ENCODE assay signal across 27 cellular contexts in the genomic region with DNA sequence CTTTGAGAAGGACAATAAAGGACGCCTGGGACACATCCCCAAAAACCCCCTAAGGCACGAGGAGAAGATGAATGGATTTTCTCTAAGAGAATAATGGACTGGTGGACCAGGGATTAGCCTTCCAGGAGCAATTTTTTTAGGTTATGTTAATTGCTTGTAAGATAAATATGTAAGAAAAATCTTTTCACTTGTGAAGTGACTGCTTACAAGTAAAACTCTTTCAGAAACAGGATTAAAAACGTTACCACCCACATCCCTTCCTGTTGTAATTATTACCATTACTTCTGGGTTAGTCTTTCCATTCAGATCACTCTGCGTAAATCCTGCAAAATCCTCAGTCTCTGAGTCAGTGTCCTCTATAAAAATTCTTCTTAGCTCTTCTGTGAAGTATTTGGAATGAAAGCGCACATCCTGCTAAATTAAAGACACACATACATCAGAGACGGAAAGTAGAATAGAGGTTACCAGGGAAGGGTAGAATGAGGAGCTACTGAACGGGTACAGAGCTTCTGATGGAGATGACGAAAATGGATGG. TPM values are rescaled to one million over a fixed set of nuclear protein-coding genes. Genes with fewer than 3 reads are reported as not detected.
DNase-seq lines count a peak whose midpoint lies in the region; ATAC-seq and TF ChIP-seq lines count a peak whose summit lies in the region.
"Had no signal": no experiment of that assay in that cellular context is flagged by ENCODE, and none has a peak within 500 bp of the region (broad histone marks: within the 10 kb centered on the region; RNA-seq: fewer than 3 reads in every experiment).

No MANE protein-coding gene starts in this region.

- no peaks in the 10 kb centered on the region for H3K79me2 ChIP-seq in neural progenitor cell (ENCODE audit: low read depth)

- no peak overlapping the region for H3K4me2 ChIP-seq in neural progenitor cell

- H3K9ac ChIP-seq in neural progenitor cell = no peak overlapping the region

- H3K27me3 ChIP-seq in right cardiac atrium (ENCODE audit: control insufficient read depth, insufficient read depth) (no peaks in the 10 kb centered on the region), neural progenitor cell (no peaks in the 10 kb centered on the region)
- H3K27me3 ChIP-seq: esophagus muscularis mucosa, neutrophil, vagina had no signal

- no peaks in the 10 kb centered on the region for H3F3A ChIP-seq in neural progenitor cell (ENCODE audit: low read depth)

- peak overlapping the region; percentile 57 for H3K27ac ChIP-seq in right cardiac atrium (ENCODE audit: low read length)
- H3K27ac ChIP-seq in neural progenitor cell = no peak overlapping the region
- H3K27ac ChIP-seq: esophagus muscularis mucosa, neutrophil, vagina had no signal

- no peak overlapping the region for H3K4me3 ChIP-seq in right cardiac atrium (ENCODE audit: low read length)
- H3K4me3 ChIP-seq in fibroblast of villous mesenchyme (ENCODE audit: low read depth, low read length) = no peak overlapping the region
- H3K4me3 ChIP-seq in neural progenitor cell = no peak overlapping the region
- H3K4me3 ChIP-seq: esophagus muscularis mucosa, vagina had no signal

- no peaks in the 10 kb centered on the region for H3K9me3 ChIP-seq in right cardiac atrium (ENCODE audit: control insufficient read depth, low read length)
- H3K9me3 ChIP-seq in neural progenitor cell (ENCODE audit: low read depth) = no peaks in the 10 kb centered on the region
- H3K9me3 ChIP-seq: esophagus muscularis mucosa, neutrophil, vagina had no signal

- no peaks in the 10 kb centered on the region for H3K36me3 ChIP-seq in neural progenitor cell

- H3K27me3 Mint-ChIP-seq in neural progenitor cell (ENCODE audit: insufficient read depth, low read depth) = no peaks in the 10 kb centered on the region
- peaks cover 0 to 6% of the 10 kb centered on the region in 2 donors for H3K27me3 Mint-ChIP-seq in effector memory CD8-positive, alpha-beta T cell
- H3K27me3 Mint-ChIP-seq: activated CD4-positive, alpha-beta memory T cell treated with anti-CD3 and anti-CD28 coated beads for 36 hours; CD4-positive, alpha-beta memory T cell had no signal

- no peaks in the 10 kb centered on the region for H4K20me1 ChIP-seq in neural progenitor cell (ENCODE audit: low read depth)

- no peak for ATAC-seq in right cardiac atrium
- ATAC-seq in stimulated activated effector memory CD8-positive, alpha-beta T cell treated with anti-CD3 and anti-CD28 coated beads, Interleukin-12 subunit alpha, Interleukin-12 subunit beta, amount 100 ng/mL, for 72 hours = no peak
- no peak for ATAC-seq in effector memory CD8-positive, alpha-beta T cell (replicated peaks)
- ATAC-seq: WTC11 had no signal

- WGBS in right cardiac atrium = 81% methylated on average over 8 of the region's 8 CpGs

- TF ChIP-seq CTCF in fibroblast of villous mesenchyme (IDR thresholded peaks at IDR 0.05; ENCODE audit: insufficient read depth, low read depth, low read length) (no peak), neural progenitor cell (IDR thresholded peaks at IDR 0.05) (no peak)

- no peaks in the 10 kb centered on the region for H3K9me3 Mint-ChIP-seq in neural progenitor cell
- no peaks in the 10 kb centered on the region for H3K9me3 Mint-ChIP-seq in stimulated activated effector memory CD8-positive, alpha-beta T cell treated with anti-CD3 and anti-CD28 coated beads, Interleukin-12 subunit alpha, Interleukin-12 subunit beta, amount 100 ng/mL, for 72 hours
- H3K9me3 Mint-ChIP-seq in effector memory CD8-positive, alpha-beta T cell = no peaks in the 10 kb centered on the region
- H3K9me3 Mint-ChIP-seq: activated CD4-positive, alpha-beta memory T cell treated with anti-CD3 and anti-CD28 coated beads for 36 hours; T-helper 2 cell treated with Interferon-gamma antibody and Interleukin-4, amounts not matched to agents 5 μg/mL and 100 μg/mL, for 36 hours; WTC11 had no signal

- no peak overlapping the region for H3K27ac Mint-ChIP-seq in neural progenitor cell
- H3K27ac Mint-ChIP-seq in stimulated activated effector memory CD8-positive, alpha-beta T cell treated with anti-CD3 and anti-CD28 coated beads, Interleukin-12 subunit alpha, Interleukin-12 subunit beta, amount 100 ng/mL, for 72 hours = no peak overlapping the region
- no peak overlapping the region for H3K27ac Mint-ChIP-seq in effector memory CD8-positive, alpha-beta T cell
- H3K27ac Mint-ChIP-seq: activated CD4-positive, alpha-beta memory T cell treated with anti-CD3 and anti-CD28 coated beads for 36 hours; T-helper 2 cell treated with Interferon-gamma antibody and Interleukin-4, amounts not matched to agents 5 μg/mL and 100 μg/mL, for 36 hours; WTC11 had no signal

- no peak for DNase-seq in right cardiac atrium
- DNase-seq in cardiac septum (ENCODE audit: low spot score) = no peak
- peak; percentile 10 for DNase-seq in M059J (ENCODE audit: low read depth)
- DNase-seq in fibroblast of villous mesenchyme (ENCODE audit: low read depth) = peak; percentile 89
- DNase-seq in neural progenitor cell (ENCODE audit: low spot score) = no peak
- DNase-seq in stimulated activated effector memory CD8-positive, alpha-beta T cell treated with anti-CD3 and anti-CD28 coated beads, Interleukin-12 subunit alpha, Interleukin-12 subunit beta, amount 100 ng/mL, for 72 hours (ENCODE audit: low spot score in 2 of 2) = no peak
- DNase-seq in effector memory CD8-positive, alpha-beta T cell = no peak
- no peak for DNase-seq in kidney glomerular epithelial cell (lab: John Stamatoyannopoulos, UW)
- DNase-seq: ACHN; activated CD4-positive, alpha-beta memory T cell treated with anti-CD3 and anti-CD28 coated beads for 36 hours; activated naive CD4-positive, alpha-beta T cell; activated T-cell treated with anti-CD3 and anti-CD28 coated beads for 4 hours; aorta; CD4-positive, alpha-beta memory T cell; DMS153; effector memory CD4-positive, alpha-beta T cell; glutamatergic neuron; KG1; left ventricle myocardium superior; MV-4-11; NCI-H187; stimulated activated CD4-positive, alpha-beta T cell treated with anti-CD3 and anti-CD28 coated beads, Interleukin-15, amount 100 ng/mL, for 24 hours had no signal

- intact Hi-C loops in right cardiac atrium (cut with DNase I) = no loop called here
- intact Hi-C loops in cardiac septum (cut with DNase I) = no loop called here

- peaks cover 18% of the 10 kb centered on the region for H3K4me1 Mint-ChIP-seq in neural progenitor cell
- no peaks in the 10 kb centered on the region for H3K4me1 Mint-ChIP-seq in stimulated activated effector memory CD8-positive, alpha-beta T cell treated with anti-CD3 and anti-CD28 coated beads, Interleukin-12 subunit alpha, Interleukin-12 subunit beta, amount 100 ng/mL, for 72 hours
- no peaks in the 10 kb centered on the region for H3K4me1 Mint-ChIP-seq in effector memory CD8-positive, alpha-beta T cell (ENCODE audit: low read depth in 2 of 2)
- H3K4me1 Mint-ChIP-seq: CD4-positive, alpha-beta memory T cell had no signal

- peaks cover 64% of the 10 kb centered on the region for H3K36me3 Mint-ChIP-seq in neural progenitor cell
- peaks cover 40% of the 10 kb centered on the region for H3K36me3 Mint-ChIP-seq in stimulated activated effector memory CD8-positive, alpha-beta T cell treated with anti-CD3 and anti-CD28 coated beads, Interleukin-12 subunit alpha, Interleukin-12 subunit beta, amount 100 ng/mL, for 72 hours
- H3K36me3 Mint-ChIP-seq in effector memory CD8-positive, alpha-beta T cell (ENCODE audit: insufficient read depth) = no peaks in the 10 kb centered on the region

- H3K4me1 ChIP-seq in right cardiac atrium (ENCODE audit: control insufficient read depth, insufficient read depth, low read length) (peaks cover 5% of the 10 kb centered on the region), neural progenitor cell (peaks cover under 1% of the 10 kb centered on the region)

- H3K4me3 Mint-ChIP-seq in neural progenitor cell = no peak overlapping the region
- H3K4me3 Mint-ChIP-seq in stimulated activated effector memory CD8-positive, alpha-beta T cell treated with anti-CD3 and anti-CD28 coated beads, Interleukin-12 subunit alpha, Interleukin-12 subunit beta, amount 100 ng/mL, for 72 hours = no peak overlapping the region
- H3K4me3 Mint-ChIP-seq in effector memory CD8-positive, alpha-beta T cell = no peak overlapping the region
- H3K4me3 Mint-ChIP-seq: activated CD4-positive, alpha-beta memory T cell treated with anti-CD3 and anti-CD28 coated beads for 36 hours; CD4-positive, alpha-beta memory T cell; T-helper 2 cell treated with Interferon-gamma antibody and Interleukin-4, amounts not matched to agents 5 μg/mL and 100 μg/mL, for 36 hours; WTC11 had no signal

- no peak overlapping the region for H2AFZ ChIP-seq in neural progenitor cell (replicated peaks)

RNA-seq across cellular contexts. Expression of gene CDCA7L, which starts 34.3 kb away (rescaled TPM):
- total RNA-seq in right cardiac atrium (10 to 100 TPM; 33.6 to 89.6 (median 67.7) TPM), cardiac septum (12.6 TPM), fibroblast of villous mesenchyme (23.2 and 31.5 TPM in 2 replicates), neural progenitor cell (ENCODE audit: low replicate concordance) (39.9 and 49.2 TPM in 2 replicates)
- polyA plus RNA-seq in right cardiac atrium = 29.7 TPM
- total RNA-seq in M059J (2014; rRNA removed; shearing (Covaris generic)) = 37.9 and 57.8 TPM in 2 replicates

Comparison
In these comparisons a context has a peak if more than half of its experiments do, and no peak if none do; other contexts are left out.
1. DNase-seq: peak in M059J (single experiment) and fibroblast of villous mesenchyme (single experiment); none in right cardiac atrium (0 of 3), cardiac septum (single experiment), neural progenitor cell (single experiment), stimulated activated effector memory CD8-positive, alpha-beta T cell treated with anti-CD3 and anti-CD28 coated beads, Interleukin-12 subunit alpha, Interleukin-12 subunit beta, amount 100 ng/mL, for 72 hours (0 of 2), effector memory CD8-positive, alpha-beta T cell (0 of 3) and kidney glomerular epithelial cell (single experiment).